31 cellular contexts compared by ENCODE assay signal in the genomic region with DNA sequence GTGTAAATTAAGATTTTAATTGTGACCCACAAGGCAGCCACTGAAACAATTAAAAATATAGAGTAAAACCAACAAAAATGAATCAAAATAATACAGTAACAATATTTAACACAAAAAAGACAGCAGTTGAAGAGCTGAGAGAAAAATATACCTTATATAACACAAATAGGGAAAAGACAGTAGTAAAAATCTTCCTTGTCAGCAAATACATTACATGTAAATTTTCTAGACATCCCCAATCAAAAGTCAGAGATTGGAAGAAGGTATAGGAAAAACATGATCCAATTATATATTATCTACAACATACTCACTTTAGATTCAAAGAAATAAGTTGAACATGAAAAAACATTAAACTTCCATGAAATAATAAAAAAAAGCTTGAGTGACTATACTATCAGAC.
"Had no signal": no experiment of that assay in that cellular context is flagged by ENCODE, and none has a peak within 500 bp of the region (broad histone marks: within the 10 kb centered on the region; RNA-seq: fewer than 3 reads in every experiment).

No MANE protein-coding gene starts in this region.

- DNase-seq: activated B cell treated with CpG ODN at 0.5 μM for 24 hours; activated CD4-positive, alpha-beta T cell treated with anti-CD3 and anti-CD28 coated beads for 48 hours; activated CD4-positive, alpha-beta T cell treated with anti-CD3 and anti-CD28 coated beads, Interleukin-2, amount 50 U/mL, for 1 hour; activated CD4-positive, alpha-beta T cell treated with anti-CD3 and anti-CD28 coated beads, Interleukin-2, amount 50 U/mL, for 48 hours; activated CD8-positive, alpha-beta memory T cell treated with anti-CD3 and anti-CD28 coated beads, Interleukin-2, amount 10 ng/mL, durations not matched to agents 7 days and 5 days; activated CD8-positive, alpha-beta memory T cell treated with anti-CD3 and anti-CD28 coated beads, Interleukin-2, amount 50 U/mL, for 4 hours; activated CD8-positive, alpha-beta T cell treated with anti-CD3 and anti-CD28 coated beads, Interleukin-2, amount 10 ng/mL, durations not matched to agents 7 days and 5 days; activated gamma-delta T cell; activated naive CD4-positive, alpha-beta T cell; activated naive CD4-positive, alpha-beta T cell treated with anti-CD3 and anti-CD28 coated beads, Interleukin-2, amount 10 ng/mL, durations not matched to agents 7 days and 5 days; activated naive CD8-positive, alpha-beta T cell treated with anti-CD3 and anti-CD28 coated beads, Interleukin-2, amount 10 ng/mL, durations not matched to agents 7 days and 5 days; activated T-cell treated with anti-CD3 and anti-CD28 coated beads, Interleukin-2, amount 50 U/mL, for 24 hours; activated T-cell treated with anti-CD3 and anti-CD28 coated beads, Interleukin-2, amount 50 U/mL, for 72 hours; central memory CD4-positive, alpha-beta T cell; cerebellar nuclear complex; colonic mucosa; effector CD8-positive, alpha-beta T cell; esophagus squamous epithelium; head of caudate nucleus; T-helper 17 cell; T1000; WERI-Rb-1 had no signal

- H3K4me1 Mint-ChIP-seq: activated B cell treated with CpG ODN at 0.5 μM for 24 hours; activated CD8-positive, alpha-beta memory T cell treated with anti-CD3 and anti-CD28 coated beads, Interleukin-2, amount 10 ng/mL, durations not matched to agents 7 days and 5 days; activated naive CD4-positive, alpha-beta T cell treated with anti-CD3 and anti-CD28 coated beads, Interleukin-2, amount 10 ng/mL, durations not matched to agents 7 days and 5 days; activated naive CD8-positive, alpha-beta T cell treated with anti-CD3 and anti-CD28 coated beads, Interleukin-2, amount 10 ng/mL, durations not matched to agents 7 days and 5 days; brain; T-helper 17 cell had no signal

- H3K36me3 Mint-ChIP-seq: activated CD8-positive, alpha-beta memory T cell treated with anti-CD3 and anti-CD28 coated beads, Interleukin-2, amount 10 ng/mL, durations not matched to agents 7 days and 5 days; activated naive CD4-positive, alpha-beta T cell treated with anti-CD3 and anti-CD28 coated beads, Interleukin-2, amount 10 ng/mL, durations not matched to agents 7 days and 5 days; activated naive CD4-positive, alpha-beta T cell treated with anti-CD3 and anti-CD28 coated beads, Interleukin-2, amount 50 U/mL, for 72 hours; activated naive CD8-positive, alpha-beta T cell treated with anti-CD3 and anti-CD28 coated beads, Interleukin-2, amount 10 ng/mL, durations not matched to agents 7 days and 5 days; brain had no signal

- H3K4me3 Mint-ChIP-seq: activated B cell treated with CpG ODN at 0.5 μM for 24 hours; activated CD8-positive, alpha-beta memory T cell treated with anti-CD3 and anti-CD28 coated beads, Interleukin-2, amount 10 ng/mL, durations not matched to agents 7 days and 5 days; activated CD8-positive, alpha-beta T cell treated with anti-CD3 and anti-CD28 coated beads, Interleukin-2, amount 10 ng/mL, durations not matched to agents 7 days and 5 days; activated naive CD4-positive, alpha-beta T cell treated with anti-CD3 and anti-CD28 coated beads, Interleukin-2, amount 10 ng/mL, durations not matched to agents 7 days and 5 days; activated naive CD8-positive, alpha-beta T cell treated with anti-CD3 and anti-CD28 coated beads, Interleukin-2, amount 10 ng/mL, durations not matched to agents 7 days and 5 days; activated T-cell treated with anti-CD3 and anti-CD28 coated beads, Interleukin-2, amount 50 U/mL, for 24 hours; activated T-cell treated with anti-CD3 and anti-CD28 coated beads, Interleukin-2, amount 50 U/mL, for 72 hours; brain; T-helper 17 cell; T-helper 2 cell treated with Interferon-gamma antibody and Interleukin-4, amounts not matched to agents 5 μg/mL and 100 μg/mL, for 36 hours had no signal

- H3K27me3 ChIP-seq: ascending aorta, breast epithelium, cardiac muscle cell, colonic mucosa, esophagus squamous epithelium had no signal

- H3K9me3 ChIP-seq: ascending aorta, breast epithelium, colonic mucosa, esophagus squamous epithelium had no signal

- H3K4me3 ChIP-seq: ascending aorta, breast epithelium, cardiac muscle cell, colonic mucosa, esophagus squamous epithelium had no signal

- FAIRE-seq: endothelial cell of umbilical vein had no signal

- H3K27me3 Mint-ChIP-seq: activated B cell treated with CpG ODN at 0.5 μM for 24 hours; activated CD8-positive, alpha-beta memory T cell treated with anti-CD3 and anti-CD28 coated beads, Interleukin-2, amount 10 ng/mL, durations not matched to agents 7 days and 5 days; activated naive CD4-positive, alpha-beta T cell treated with anti-CD3 and anti-CD28 coated beads, Interleukin-2, amount 10 ng/mL, durations not matched to agents 7 days and 5 days; activated naive CD8-positive, alpha-beta T cell treated with anti-CD3 and anti-CD28 coated beads, Interleukin-2, amount 10 ng/mL, durations not matched to agents 7 days and 5 days; activated T-cell treated with anti-CD3 and anti-CD28 coated beads, Interleukin-2, amount 50 U/mL, for 24 hours; brain; T-helper 17 cell had no signal

- H3K27ac ChIP-seq: ascending aorta, breast epithelium, cardiac muscle cell, colonic mucosa, epithelial cell of prostate, esophagus squamous epithelium, WERI-Rb-1 had no signal

- H3K27ac Mint-ChIP-seq: activated B cell treated with CpG ODN at 0.5 μM for 24 hours; activated CD8-positive, alpha-beta memory T cell treated with anti-CD3 and anti-CD28 coated beads, Interleukin-2, amount 10 ng/mL, durations not matched to agents 7 days and 5 days; activated CD8-positive, alpha-beta T cell treated with anti-CD3 and anti-CD28 coated beads, Interleukin-2, amount 10 ng/mL, durations not matched to agents 7 days and 5 days; activated naive CD4-positive, alpha-beta T cell treated with anti-CD3 and anti-CD28 coated beads, Interleukin-2, amount 10 ng/mL, durations not matched to agents 7 days and 5 days; activated naive CD4-positive, alpha-beta T cell treated with anti-CD3 and anti-CD28 coated beads, Interleukin-2, amount 50 U/mL, for 72 hours; activated naive CD8-positive, alpha-beta T cell treated with anti-CD3 and anti-CD28 coated beads, Interleukin-2, amount 10 ng/mL, durations not matched to agents 7 days and 5 days; activated T-cell treated with anti-CD3 and anti-CD28 coated beads, Interleukin-2, amount 50 U/mL, for 24 hours; activated T-cell treated with anti-CD3 and anti-CD28 coated beads, Interleukin-2, amount 50 U/mL, for 72 hours; brain; T-helper 17 cell; T-helper 2 cell treated with Interferon-gamma antibody and Interleukin-4, amounts not matched to agents 5 μg/mL and 100 μg/mL, for 36 hours had no signal

- H3K9me3 Mint-ChIP-seq: activated naive CD4-positive, alpha-beta T cell treated with anti-CD3 and anti-CD28 coated beads, Interleukin-2, amount 10 ng/mL, durations not matched to agents 7 days and 5 days; activated naive CD8-positive, alpha-beta T cell treated with anti-CD3 and anti-CD28 coated beads, Interleukin-2, amount 10 ng/mL, durations not matched to agents 7 days and 5 days; activated T-cell treated with anti-CD3 and anti-CD28 coated beads, Interleukin-2, amount 50 U/mL, for 24 hours had no signal

- H3K4me1 ChIP-seq: ascending aorta, breast epithelium, colonic mucosa, esophagus squamous epithelium had no signal

- ATAC-seq: activated CD4-positive, CD25-positive, alpha-beta regulatory T cell treated with anti-CD3 and anti-CD28 coated beads, Interleukin-2, amount 50 U/mL, for 24 hours; activated CD8-positive, alpha-beta memory T cell treated with anti-CD3 and anti-CD28 coated beads, Interleukin-2, amount 10 ng/mL, durations not matched to agents 7 days and 5 days; activated CD8-positive, alpha-beta T cell treated with anti-CD3 and anti-CD28 coated beads, Interleukin-2, amount 10 ng/mL, durations not matched to agents 7 days and 5 days; activated naive CD4-positive, alpha-beta T cell treated with anti-CD3 and anti-CD28 coated beads, Interleukin-2, amount 50 U/mL, for 72 hours; activated T-cell treated with anti-CD3 and anti-CD28 coated beads, Interleukin-2, amount 50 U/mL, for 72 hours; T-helper 17 cell had no signal

- H3K36me3 ChIP-seq: ascending aorta, breast epithelium, cardiac muscle cell, colonic mucosa, esophagus squamous epithelium, WERI-Rb-1 had no signal
